25 cellular contexts compared by ENCODE assay signal in the genomic region with DNA sequence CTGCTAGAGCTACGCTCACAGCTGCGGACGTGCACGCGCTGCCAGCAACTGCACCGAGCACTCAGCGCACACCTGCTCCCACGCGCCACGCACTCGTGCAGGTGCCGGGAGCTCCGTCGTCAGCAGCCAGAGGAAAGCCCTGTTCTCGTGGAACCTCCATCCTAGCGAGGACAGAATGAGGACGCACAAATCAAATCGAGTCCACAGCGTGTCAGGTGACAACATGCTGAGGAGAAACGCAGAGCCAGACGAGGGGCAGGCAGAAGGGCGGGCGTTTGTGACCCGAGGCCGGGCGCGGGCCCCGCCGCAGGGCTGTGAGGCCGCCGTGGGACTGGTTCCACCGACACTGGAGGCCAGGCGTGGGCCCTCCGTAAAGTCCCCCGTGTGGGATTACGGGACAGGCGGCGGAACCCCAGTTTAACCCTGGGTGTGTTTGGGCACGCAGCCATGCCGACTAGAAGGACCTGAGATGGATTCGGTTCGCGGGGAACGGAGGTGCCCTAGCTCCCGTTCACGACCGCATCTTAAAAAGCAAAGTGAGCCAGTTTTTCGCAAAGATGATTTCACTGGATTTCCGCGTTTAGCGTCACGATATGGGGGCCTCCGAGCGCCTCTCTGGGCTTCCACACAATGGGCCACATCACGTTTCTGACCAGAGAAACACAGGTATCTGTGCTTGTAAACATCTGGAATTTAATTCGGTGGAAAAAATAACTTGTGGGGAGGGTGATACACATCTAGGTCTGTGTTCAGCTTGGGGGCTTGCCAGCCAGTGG. TPM values are rescaled to one million over a fixed set of nuclear protein-coding genes. Genes with fewer than 3 reads are reported as not detected.
"Had no signal": no experiment of that assay in that cellular context is flagged by ENCODE, and none has a peak within 500 bp of the region (broad histone marks: within the 10 kb centered on the region; RNA-seq: fewer than 3 reads in every experiment).

No MANE protein-coding gene starts in this region.

- H3K4me3 Mint-ChIP-seq: activated CD4-positive, alpha-beta memory T cell treated with anti-CD3 and anti-CD28 coated beads, Interleukin-2, amount 10 ng/mL, durations not matched to agents 7 days and 5 days; activated CD4-positive, alpha-beta T cell treated with anti-CD3 and anti-CD28 coated beads for 36 hours; activated naive CD4-positive, alpha-beta T cell treated with anti-CD3 and anti-CD28 coated beads, Interleukin-2, amount 10 ng/mL, durations not matched to agents 7 days and 5 days; activated naive CD8-positive, alpha-beta T cell treated with anti-CD3 and anti-CD28 coated beads for 36 hours; activated T-cell treated with anti-CD3 and anti-CD28 coated beads, Interleukin-2, amount 50 U/mL, for 72 hours; T-cell had no signal

- H3K36me3 ChIP-seq: brain microvascular endothelial cell, cardiac muscle cell had no signal

- H3K27ac ChIP-seq: brain microvascular endothelial cell, cardiac muscle cell, KMS-11, SK-N-MC, VCaP had no signal

- DNase-seq: activated CD4-positive, alpha-beta memory T cell treated with anti-CD3 and anti-CD28 coated beads, Interleukin-2, amount 10 ng/mL, durations not matched to agents 7 days and 5 days; activated CD4-positive, alpha-beta T cell treated with anti-CD3 and anti-CD28 coated beads for 36 hours; activated CD4-positive, alpha-beta T cell treated with anti-CD3 and anti-CD28 coated beads, Interleukin-2, amount 50 U/mL, for 1 hour; activated gamma-delta T cell treated with Interleukin-2 at 50 U/mL for 16 hours; activated naive CD4-positive, alpha-beta T cell treated with anti-CD3 and anti-CD28 coated beads, Interleukin-2, amount 10 ng/mL, durations not matched to agents 7 days and 5 days; activated naive CD8-positive, alpha-beta T cell treated with anti-CD3 and anti-CD28 coated beads for 36 hours; activated T-cell treated with anti-CD3 and anti-CD28 coated beads, Interleukin-2, amount 50 U/mL, for 72 hours; brain microvascular endothelial cell; cerebellar nuclear complex; NCI-H1105; NCI-H187 treated with DMSO at 0.1 percent for 48 hours; NCI-H510A; NCI-H82; T-cell; T-helper 2 cell; T1000 had no signal

- H3K4me2 ChIP-seq: KMS-11 had no signal

- ATAC-seq: activated CD4-positive, alpha-beta T cell treated with anti-CD3 and anti-CD28 coated beads for 36 hours; activated T-cell treated with anti-CD3 and anti-CD28 coated beads, Interleukin-2, amount 50 U/mL, for 72 hours; T-cell had no signal

- H3K9ac ChIP-seq: KMS-11 had no signal

- H3K27me3 ChIP-seq: brain microvascular endothelial cell, cardiac muscle cell had no signal

- H3K9me3 Mint-ChIP-seq: activated CD4-positive, alpha-beta memory T cell treated with anti-CD3 and anti-CD28 coated beads, Interleukin-2, amount 10 ng/mL, durations not matched to agents 7 days and 5 days; T-cell had no signal

- H3K27ac Mint-ChIP-seq: activated CD4-positive, alpha-beta memory T cell treated with anti-CD3 and anti-CD28 coated beads, Interleukin-2, amount 10 ng/mL, durations not matched to agents 7 days and 5 days; activated CD4-positive, alpha-beta T cell treated with anti-CD3 and anti-CD28 coated beads for 36 hours; activated naive CD4-positive, alpha-beta T cell treated with anti-CD3 and anti-CD28 coated beads, Interleukin-2, amount 10 ng/mL, durations not matched to agents 7 days and 5 days; activated naive CD8-positive, alpha-beta T cell treated with anti-CD3 and anti-CD28 coated beads for 36 hours; activated T-cell treated with anti-CD3 and anti-CD28 coated beads, Interleukin-2, amount 50 U/mL, for 72 hours; activated T-helper 2 cell treated with anti-CD3 and anti-CD28 coated beads, Interferon-gamma antibody, Interleukin-2, Interleukin-4, amounts not matched to agents 10 μg/mL and 5 μg/mL and 100 μg/mL, durations not matched to agents 14 hours and 24 hours and 36 hours; T-cell had no signal

- H3K4me3 ChIP-seq: cardiac muscle cell, SK-N-MC had no signal

- H3K36me3 Mint-ChIP-seq: T-cell had no signal

RNA-seq across cellular contexts. Expression of a gene that starts 26.9 kb away (rescaled TPM):
- total RNA-seq: activated CD4-positive, alpha-beta memory T cell treated with anti-CD3 and anti-CD28 coated beads, Interleukin-2, amount 10 ng/mL, durations not matched to agents 7 days and 5 days; activated CD4-positive, alpha-beta T cell treated with anti-CD3 and anti-CD28 coated beads for 36 hours; activated CD8-positive, alpha-beta memory T cell treated with anti-CD3 and anti-CD28 coated beads for 36 hours; activated naive CD8-positive, alpha-beta T cell treated with anti-CD3 and anti-CD28 coated beads for 36 hours; MCF 10A; OCI-LY7; RPMI7951 had no signal
